ENCODE assay signal across 10 cellular contexts in genomic region chr6:164097557-164098398, GRCh38.
DNase-seq lines count a peak whose midpoint lies in the region; ATAC-seq, FAIRE-seq and TF ChIP-seq lines count a peak whose summit lies in the region.
"Had no signal": no experiment of that assay in that cellular context is flagged by ENCODE, and none has a peak within 500 bp of the region (broad histone marks: within the 10 kb centered on the region; RNA-seq: fewer than 3 reads in every experiment).

No MANE protein-coding gene starts in this region.

- no peak for ATAC-seq in left lobe of liver
- ATAC-seq: activated naive CD8-positive, alpha-beta T cell treated with anti-CD3 and anti-CD28 coated beads, Interleukin-2, amount 50 U/mL, for 24 hours had no signal

- no peak for TF ChIP-seq CTCF in GM10266 (IDR thresholded peaks at IDR 0.05; ENCODE audit: control insufficient read depth, insufficient read depth, low read depth, missing control alignments)

- FAIRE-seq in urothelium cell line (lab: Jason Lieb, UNC), result peak; percentile 82

- peak; percentile 31 for DNase-seq in SKM-1 treated with dmso at 0.1 percent for 144 hours (lab: John Stamatoyannopoulos, UW; ENCODE audit: unreplicated experiment)
- DNase-seq in SKM-1 (lab: John Stamatoyannopoulos, UW; ENCODE audit: unreplicated experiment), result no peak
- peak; percentile 73 for DNase-seq in astrocyte of the hippocampus (ENCODE audit: low read depth, low spot score)
- peak; percentile 44 for DNase-seq in iris pigment epithelial cell (ENCODE audit: low read depth)
- DNase-seq in urothelium cell line (ENCODE audit: low spot score), result peak; percentile 49
- no peak for DNase-seq in left lobe of liver (ENCODE audit: low spot score)
- no peak for DNase-seq in GM10266 (ENCODE audit: extremely low spot score)
- no peak for DNase-seq in NCI-H2107 (lab: John Stamatoyannopoulos, UW)
- DNase-seq: activated naive CD8-positive, alpha-beta T cell treated with anti-CD3 and anti-CD28 coated beads, Interleukin-2, amount 50 U/mL, for 24 hours; stimulated activated CD8-positive, alpha-beta memory T cell treated with anti-CD3 and anti-CD28 coated beads, Interleukin-4, amount 100 ng/mL, for 48 hours had no signal

Comparison
In these comparisons a context has a peak if more than half of its experiments do, and no peak if none do; other contexts are left out.
1. DNase-seq: peak in SKM-1 treated with dmso at 0.1 percent for 144 hours (single experiment), astrocyte of the hippocampus (single experiment), iris pigment epithelial cell (single experiment) and urothelium cell line (single experiment); none in SKM-1 (single experiment), left lobe of liver (single experiment), GM10266 (single experiment) and NCI-H2107 (single experiment).